ENCODE assay signal across 21 cellular contexts in the genomic region with DNA sequence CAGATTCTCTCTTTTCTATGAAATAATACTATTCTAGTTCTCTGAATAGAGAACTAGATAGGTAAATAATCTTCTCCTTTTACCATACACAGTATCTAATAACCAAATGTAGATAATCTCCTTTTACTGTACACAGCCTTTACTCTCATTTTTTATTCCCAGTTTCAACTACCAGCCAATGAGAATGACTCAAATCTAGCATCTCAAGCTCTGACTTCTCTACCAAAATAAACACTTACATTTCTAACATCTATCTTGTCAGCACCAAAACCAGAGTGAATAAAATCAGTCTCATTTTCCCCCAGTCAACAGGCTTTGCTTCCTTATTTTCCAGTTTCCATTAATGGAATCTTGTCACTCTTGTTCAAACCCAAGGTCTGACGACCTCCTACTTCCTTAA. TPM values are rescaled to one million over a fixed set of nuclear protein-coding genes. Genes with fewer than 3 reads are reported as not detected.
A peak's percentile ranks its signal among the peaks of the same experiment; 100 is the strongest.
DNase-seq lines count a peak whose midpoint lies in the region; ATAC-seq and TF ChIP-seq lines count a peak whose summit lies in the region.
"Had no signal": no experiment of that assay in that cellular context is flagged by ENCODE, and none has a peak within 500 bp of the region (broad histone marks: within the 10 kb centered on the region; RNA-seq: fewer than 3 reads in every experiment).

No MANE protein-coding gene starts in this region.

- CTCF ChIA-PET in activated B cell treated with CpG ODN at 0.5 μM for 24 hours (lab: Charles Lee) = no interaction called here

- intact Hi-C loops in CD14-positive monocyte (cut with micrococcal nuclease) = no loop called here
- intact Hi-C loops in activated B cell treated with CpG ODN at 0.5 μM for 24 hours (cut with micrococcal nuclease) = no loop called here
- intact Hi-C loops in posterior vena cava (cut with DNase I) = no loop called here

- H3K9me3 Mint-ChIP-seq in CD14-positive monocyte (no peaks in the 10 kb centered on the region), HFFc6 (no peaks in the 10 kb centered on the region), activated B cell treated with CpG ODN at 0.5 μM for 24 hours (no peaks in the 10 kb centered on the region)
- H3K9me3 Mint-ChIP-seq: CD4-positive, CD25-positive, alpha-beta regulatory T cell had no signal

- H3K4me3 Mint-ChIP-seq in CD14-positive monocyte = no peak overlapping the region
- H3K4me3 Mint-ChIP-seq in HFFc6 = peak overlapping the region; percentile 12
- H3K4me3 Mint-ChIP-seq in activated B cell treated with CpG ODN at 0.5 μM for 24 hours = no peak overlapping the region
- H3K4me3 Mint-ChIP-seq: CD4-positive, CD25-positive, alpha-beta regulatory T cell had no signal

- no peak for DNase-seq in CD14-positive monocyte (ENCODE audit: low spot score)
- DNase-seq in HFFc6 = no peak
- no peak for DNase-seq in activated B cell treated with CpG ODN at 0.5 μM for 24 hours
- DNase-seq in fibroblast of peridontal ligament (ENCODE audit: extremely low read depth) = peak; percentile 38
- no peak for DNase-seq in posterior vena cava (ENCODE audit: low spot score)
- no peak for DNase-seq in middle frontal gyrus (ENCODE audit: extremely low spot score, low spot score)
- DNase-seq in NCI-H1417 treated with DMSO at 0.1 percent for 48 hours (lab: John Stamatoyannopoulos, UW) = no peak
- DNase-seq: 8988T; ACHN; CD4-positive, CD25-positive, alpha-beta regulatory T cell; KBM-7; MG63; NCI-H1105 treated with DMSO at 0.1 percent for 48 hours; NCI-H2029; NCI-H446; NCI-H524 treated with DMSO at 0.1 percent for 48 hours; NCI-H82; NK-92 treated with Interleukin-12 subunit alpha and Interleukin-12 subunit beta, amount 100 ng/mL, for 24 hours; PC-9 had no signal

- peaks cover 0 to 5% of the 10 kb centered on the region in 2 donors for H3K36me3 Mint-ChIP-seq in CD14-positive monocyte
- peaks cover 29% of the 10 kb centered on the region; the same call in 1 of the 2 replicates for H3K36me3 Mint-ChIP-seq in HFFc6 (ENCODE audit: low read depth)
- H3K36me3 Mint-ChIP-seq in activated B cell treated with CpG ODN at 0.5 μM for 24 hours (ENCODE audit: low read depth) = peaks cover 3% of the 10 kb centered on the region

- ATAC-seq in activated B cell treated with CpG ODN at 0.5 μM for 24 hours (ENCODE audit: low read depth) (no peak), GM19397 (IDR thresholded peaks at IDR 0.05; ENCODE audit: unreplicated experiment) (no peak)
- ATAC-seq: Right ventricle myocardium inferior had no signal

- H3K27ac Mint-ChIP-seq in CD14-positive monocyte (peak overlapping the region in 5 of 7 donors; percentile 8 to 76 (median 40)), HFFc6 (peak overlapping the region; percentile 68), activated B cell treated with CpG ODN at 0.5 μM for 24 hours (peak overlapping the region; percentile 16)

- TF ChIP-seq CTCF in CD14-positive monocyte (IDR thresholded peaks at IDR 0.05) (no peak), HFFc6 (IDR thresholded peaks at IDR 0.05) (no peak), activated B cell treated with CpG ODN at 0.5 μM for 24 hours (IDR thresholded peaks at IDR 0.05) (no peak)

- POLR2A ChIA-PET in activated B cell treated with CpG ODN at 0.5 μM for 24 hours (lab: Charles Lee) = no interaction called here

- H3K27me3 Mint-ChIP-seq in CD14-positive monocyte (ENCODE audit: low read depth in 3 of 3) = no peaks in the 10 kb centered on the region
- no peaks in the 10 kb centered on the region for H3K27me3 Mint-ChIP-seq in HFFc6 (ENCODE audit: insufficient read depth)
- no peaks in the 10 kb centered on the region for H3K27me3 Mint-ChIP-seq in activated B cell treated with CpG ODN at 0.5 μM for 24 hours
- H3K27me3 Mint-ChIP-seq: CD4-positive, CD25-positive, alpha-beta regulatory T cell had no signal

- H3K4me1 Mint-ChIP-seq in CD14-positive monocyte (peaks cover 18% of the 10 kb centered on the region), HFFc6 (ENCODE audit: low read depth) (peaks cover 19% of the 10 kb centered on the region), activated B cell treated with CpG ODN at 0.5 μM for 24 hours (no peaks in the 10 kb centered on the region)

RNA-seq across cellular contexts. Expression of gene LRRFIP2, which starts 36.9 kb away (rescaled TPM):
- 10 to 100 TPM; 30.9 to 31.7 TPM for polyA plus RNA-seq in CD14-positive monocyte
- 100 to 1,000 TPM; 124 to 151 (median 134) TPM for total RNA-seq in HFFc6 (2021; fragmentation: NEBNext Ultra II Directional; extraction: Animal tissue kit (Norgen Biotek cat#: 25700))
- total RNA-seq in activated B cell treated with CpG ODN at 0.5 μM for 24 hours (33.9 and 35.3 TPM in 2 replicates), posterior vena cava (10 to 100 TPM; 48.0 to 57.2 TPM)

Comparison
In these comparisons a context has a peak if more than half of its experiments do, and no peak if none do; other contexts are left out.
1. H3K27ac Mint-ChIP-seq: peak in every context shown above with its lines; median percentile 68 in HFFc6; 40 in CD14-positive monocyte; 16 in activated B cell treated with CpG ODN at 0.5 μM for 24 hours.